ENCODE assay signal across 8 cellular contexts in genomic region chr3:182795383-182795782, GRCh38. TPM values are rescaled to one million over a fixed set of nuclear protein-coding genes. Genes with fewer than 3 reads are reported as not detected.
DNase-seq lines count a peak whose midpoint lies in the region; ATAC-seq, FAIRE-seq and TF ChIP-seq lines count a peak whose summit lies in the region.

No MANE protein-coding gene starts in this region.

- H2AFZ ChIP-seq in HCT116 (ENCODE audit: low read depth, low read length, poor library complexity, severe bottlenecking) (no peak overlapping the region), mesenchymal stem cell (ENCODE audit: low read depth, low read length) (no peak overlapping the region)

- ATAC-seq in HCT116 (no peak), sciatic nerve (no peak)

- H3K9me2 ChIP-seq in HCT116 (ENCODE audit: insufficient read depth) = no peaks in the 10 kb centered on the region

- H3K27ac ChIP-seq in HCT116 (ENCODE audit: low read depth, low read length) (no peak overlapping the region; the same call in 1 of the 2 replicates), ascending aorta (no peak overlapping the region), mesenchymal stem cell (ENCODE audit: low read length, poor library complexity, severe bottlenecking) (no peak overlapping the region)

- RAD21 ChIA-PET in HCT116 (lab: Charles Lee; ENCODE audit: low non-redundant PET in 1 of 2, low total read pairs in 2 of 2, uncharacterized antibody in 2 of 2, unreplicated experiment in 2 of 2) = no interaction called here

- no peak overlapping the region for H3K23ac ChIP-seq in mesenchymal stem cell (ENCODE audit: low read length in 2 of 2)

- intact Hi-C loops in HCT116 (cut with micrococcal nuclease) = no loop called here
- intact Hi-C loops in ascending aorta (cut with DNase I) = loop anchor here (10.0 kb wide), 1 partner anchor 299 kb away; the partner anchor contains the start of gene MCCC1
- intact Hi-C loops in sciatic nerve (cut with DNase I) = no loop called here

- peak overlapping the region; percentile 76 for H3K4me2 ChIP-seq in HCT116 (ENCODE audit: low read length)
- peak overlapping the region; percentile 49 for H3K4me2 ChIP-seq in mesenchymal stem cell (ENCODE audit: low read length, poor library complexity, severe bottlenecking)

- H3K9ac ChIP-seq in HCT116 (ENCODE audit: low read length) (peak overlapping the region; percentile 80), mesenchymal stem cell (ENCODE audit: low read length) (peak overlapping the region; percentile 99)

- CTCF ChIA-PET in HCT116 (lab: Charles Lee) = no interaction called here

- 38% methylated on average over 3 of the region's 3 CpGs for WGBS in mesenchymal stem cell

- no peaks in the 10 kb centered on the region for H4K20me1 ChIP-seq in HCT116 (ENCODE audit: insufficient read depth)

- no peak overlapping the region for H2BK15ac ChIP-seq in mesenchymal stem cell (ENCODE audit: low read depth, poor library complexity, severe bottlenecking)

- POLR2A ChIA-PET in HCT116 (lab: Charles Lee) = no interaction called here

- DNase-seq in GM12892 (ENCODE audit: insufficient read length) (peak; percentile 14), HCT116 (ENCODE audit: low read depth, low spot score) (no peak), OCI-M1 (lab: John Stamatoyannopoulos, UW) (peak; percentile 37), ascending aorta (ENCODE audit: low spot score in 2 of 2) (no peak), mesenchymal stem cell (peak; percentile 38), urothelium cell line (ENCODE audit: low spot score) (peak; percentile 16), sciatic nerve (ENCODE audit: low spot score) (no peak), NCI-H748 (lab: John Stamatoyannopoulos, UW; ENCODE audit: unreplicated experiment) (no peak)

- FAIRE-seq in GM12892 (lab: Jason Lieb, UNC) (peak; percentile 83), urothelium cell line (lab: Jason Lieb, UNC) (no peak)

- H4K91ac ChIP-seq in mesenchymal stem cell (ENCODE audit: low read length) = no peak overlapping the region

- H2BK12ac ChIP-seq in mesenchymal stem cell (ENCODE audit: low read length in 2 of 2) = no peak overlapping the region

- H2BK5ac ChIP-seq in mesenchymal stem cell (ENCODE audit: low read depth, low read length, poor library complexity, severe bottlenecking) = no peak overlapping the region

- no peak overlapping the region for H2BK120ac ChIP-seq in mesenchymal stem cell (ENCODE audit: low read depth, low read length)

- no peak; the same call in 1 of the 2 replicates for TF ChIP-seq POLR2A in GM12892 (IDR thresholded peaks at IDR 0.05; ENCODE audit: low read depth, low read length)
- no peak for TF ChIP-seq POLR2A in HCT116 (IDR thresholded peaks at IDR 0.05; ENCODE audit: borderline replicate concordance, extremely low read depth, insufficient read depth, insufficient read length)

- H3K9me3 ChIP-seq in HCT116 (ENCODE audit: control insufficient read depth in 1 of 2, insufficient read depth in 1 of 2, low read depth in 1 of 2, low read length in 2 of 2) (no peaks in the 10 kb centered on the region), ascending aorta (no peaks in the 10 kb centered on the region), mesenchymal stem cell (ENCODE audit: control insufficient read depth, low read length) (no peaks in the 10 kb centered on the region)

- no peak overlapping the region for H2AK5ac ChIP-seq in mesenchymal stem cell (ENCODE audit: low read length, severe bottlenecking)

- TF ChIP-seq RAD21 in HCT116 (IDR thresholded peaks at IDR 0.05; ENCODE audit: low read depth) = no peak

- H3K27me3 ChIP-seq in HCT116 (ENCODE audit: insufficient read depth, low read length) (no peaks in the 10 kb centered on the region), ascending aorta (no peaks in the 10 kb centered on the region), mesenchymal stem cell (ENCODE audit: control insufficient read depth in 1 of 2, insufficient read depth in 1 of 2, low read length in 2 of 2) (no peaks in the 10 kb centered on the region)

- peaks cover 6% of the 10 kb centered on the region for H3K79me1 ChIP-seq in mesenchymal stem cell (replicated peaks; ENCODE audit: low read length, poor library complexity, severe bottlenecking)

- TF ChIP-seq CTCF in HCT116 (IDR thresholded peaks at IDR 0.05 in 2 of 3, conservative IDR thresholded peaks at IDR 0.05 in 1 of 3; ENCODE audit: borderline replicate concordance in 1 of 3, insufficient read depth in 1 of 3, low read depth in 2 of 3, low read length in 2 of 3) = no peak
- TF ChIP-seq CTCF in ascending aorta (IDR thresholded peaks at IDR 0.05) = no peak

- H3K18ac ChIP-seq in mesenchymal stem cell (ENCODE audit: low read depth in 1 of 2, low read length in 2 of 2) = no peak overlapping the region

- H3K79me2 ChIP-seq in HCT116 (ENCODE audit: insufficient read depth, low read length) = peaks cover 53% of the 10 kb centered on the region

- peak overlapping the region; percentile 89 to 91 for H3K4me3 ChIP-seq in HCT116 (replicated peaks in 1 of 2; ENCODE audit: low read depth in 1 of 2, low read length in 2 of 2)
- H3K4me3 ChIP-seq in ascending aorta = peak overlapping the region; percentile 20 to 89
- peak overlapping the region in 1 of 2 experiments; percentile 100 for H3K4me3 ChIP-seq in mesenchymal stem cell (ENCODE audit: insufficient read depth in 1 of 2, low read depth in 1 of 2, low read length in 2 of 2)

- H3K4me1 ChIP-seq in HCT116 (ENCODE audit: control insufficient read depth in 1 of 2, insufficient read depth in 2 of 2, low read length in 2 of 2) = peaks cover 11 to 20% of the 10 kb centered on the region in 2 experiments; a peak in 3 of 4 replicates
- peaks cover 0 to 18% of the 10 kb centered on the region in 2 donors for H3K4me1 ChIP-seq in ascending aorta
- H3K4me1 ChIP-seq in mesenchymal stem cell (ENCODE audit: control insufficient read depth, insufficient read depth, low read depth, low read length) = no peaks in the 10 kb centered on the region

- BruUV-seq in HCT116 (replicated peaks; lab: Mats Ljungman, UMichigan) = no TSS peak

- H3K36me3 ChIP-seq in HCT116 (ENCODE audit: control insufficient read depth in 1 of 2, insufficient read depth in 2 of 2, low read length in 2 of 2) (no peaks in the 10 kb centered on the region), ascending aorta (no peaks in the 10 kb centered on the region), mesenchymal stem cell (ENCODE audit: control insufficient read depth in 1 of 2, insufficient read depth in 2 of 2, low read depth in 1 of 2, low read length in 2 of 2) (no peaks in the 10 kb centered on the region)

- H4K8ac ChIP-seq in mesenchymal stem cell (ENCODE audit: low read length) = no peak overlapping the region

- no peak overlapping the region for H3K14ac ChIP-seq in mesenchymal stem cell (ENCODE audit: low read length in 2 of 2)

- no peak overlapping the region for H3K4ac ChIP-seq in mesenchymal stem cell (ENCODE audit: low read depth in 1 of 2, low read length in 2 of 2)

TF ChIP-seq in HCT116, 20 proteins besides CTCF, POLR2A, EP300 and RAD21 (continues in another document):
- TF ChIP-seq ZBTB33 (IDR thresholded peaks at IDR 0.05; ENCODE audit: extremely low read depth, insufficient replicate concordance, low read length) (no peak), SIN3A (IDR thresholded peaks at IDR 0.05; ENCODE audit: low read depth) (no peak), ZNF274 (IDR thresholded peaks at IDR 0.05; ENCODE audit: low read depth, low read length) (no peak), ATF3 (IDR thresholded peaks at IDR 0.05) (no peak), ZFX (IDR thresholded peaks at IDR 0.05) (no peak), EZH2phosphoT487 (IDR thresholded peaks at IDR 0.05; ENCODE audit: borderline replicate concordance) (no peak), YY1 (IDR thresholded peaks at IDR 0.05; ENCODE audit: extremely low read depth, insufficient replicate concordance, low read depth, low read length) (no peak)

RNA-seq across cellular contexts. Expression of gene ATP11B, which starts 2.1 kb away (rescaled TPM):
- polyA plus RNA-seq in GM12892 (2012; ENCODE audit: missing spikeins) = 31.1 TPM
- total RNA-seq in HCT116 (2021; ENCODE audit: unreplicated experiment) = 53.0 TPM
- polyA plus RNA-seq in HCT116 (2012) = 12.4 and 12.5 TPM in 2 replicates
- total RNA-seq in ascending aorta = 117 TPM
- polyA plus RNA-seq in mesenchymal stem cell (2013, experiment 1 of 2) = 25.9 TPM
- polyA plus RNA-seq in mesenchymal stem cell (2013, experiment 2 of 2) = 26.6 TPM
- total RNA-seq in sciatic nerve = 58.7 TPM

Comparison
In these comparisons a context has a peak if more than half of its experiments do, and no peak if none do; other contexts are left out.
1. DNase-seq: peak in GM12892 (single experiment), OCI-M1 (single experiment), mesenchymal stem cell (single experiment) and urothelium cell line (single experiment); none in HCT116 (single experiment), ascending aorta (0 of 2), sciatic nerve (single experiment) and NCI-H748 (single experiment).